In genomic region chr10:74103560-74104248, GRCh38 we compare ENCODE assay signal across 9 cellular contexts. TPM values are rescaled to one million over a fixed set of nuclear protein-coding genes. Genes with fewer than 3 reads are reported as not detected.
DNase-seq lines count a peak whose midpoint lies in the region; ATAC-seq and TF ChIP-seq lines count a peak whose summit lies in the region.
"Had no signal": no experiment of that assay in that cellular context is flagged by ENCODE, and none has a peak within 500 bp of the region (broad histone marks: within the 10 kb centered on the region; RNA-seq: fewer than 3 reads in every experiment).

No MANE protein-coding gene starts in this region.

- no peaks in the 10 kb centered on the region for H3K4me1 ChIP-seq in MM.1S (ENCODE audit: low read length)
- H3K4me1 ChIP-seq in psoas muscle, result peaks cover 5% of the 10 kb centered on the region

- H3K79me2 ChIP-seq in MM.1S (ENCODE audit: low read length), result no peaks in the 10 kb centered on the region

- H3K27ac ChIP-seq in MM.1S (ENCODE audit: low read length), result no peak overlapping the region
- peak overlapping the region; percentile 43 for H3K27ac ChIP-seq in psoas muscle

- H3K27me3 ChIP-seq in MM.1S (replicated peaks; ENCODE audit: insufficient read depth, low read length) (no peaks in the 10 kb centered on the region), psoas muscle (ENCODE audit: insufficient read depth in 3 of 3, low read length in 2 of 3) (no peaks in the 10 kb centered on the region)

- TF ChIP-seq CTCF in MM.1S (IDR thresholded peaks at IDR 0.05; ENCODE audit: low read length), result peak; percentile 68
- peak; percentile 22 for TF ChIP-seq CTCF in psoas muscle (IDR thresholded peaks at IDR 0.05)

- ATAC-seq in psoas muscle, result peak; percentile 62 to 76 (median 65)

- H3K4me2 ChIP-seq in MM.1S (ENCODE audit: low read depth, low read length), result no peak overlapping the region

- H3K4me3 ChIP-seq in MM.1S (ENCODE audit: low read length) (no peak overlapping the region), psoas muscle (no peak overlapping the region)

- H3K9me3 ChIP-seq in MM.1S (replicated peaks; ENCODE audit: insufficient read depth, low read length) (no peaks in the 10 kb centered on the region), psoas muscle (no peaks in the 10 kb centered on the region)

- intact Hi-C loops in psoas muscle (cut with DNase I) (no loop called here), posterior vena cava (cut with DNase I) (no loop called here)

- no peaks in the 10 kb centered on the region for H3F3A ChIP-seq in MM.1S (ENCODE audit: insufficient read depth, low read length)

- peak; percentile 37 for DNase-seq in NCI-H2107 treated with DMSO at 0.1 percent for 48 hours (lab: John Stamatoyannopoulos, UW; ENCODE audit: unreplicated experiment)
- no peak for DNase-seq in NCI-H2107 (lab: John Stamatoyannopoulos, UW)
- peak; percentile 49 for DNase-seq in MM.1S
- DNase-seq in cerebellar cortex (ENCODE audit: low spot score), result peak; percentile 64
- DNase-seq in psoas muscle, result no peak
- DNase-seq in effector CD8-positive, alpha-beta T cell (lab: John Stamatoyannopoulos, UW), result no peak
- no peak for DNase-seq in NCI-H2029 (lab: John Stamatoyannopoulos, UW)
- DNase-seq in posterior vena cava (ENCODE audit: low spot score), result no peak
- DNase-seq: foreskin melanocyte had no signal

- no peak overlapping the region for H3K9ac ChIP-seq in MM.1S (ENCODE audit: low read length)

- no peaks in the 10 kb centered on the region for H3K9me2 ChIP-seq in MM.1S (replicated peaks; ENCODE audit: insufficient read depth, low read length)

- 67 to 88% (median 72%) methylated on average over 10 of the region's 10 CpGs for WGBS in psoas muscle, 3 donors

- H4K20me1 ChIP-seq in MM.1S (ENCODE audit: insufficient read depth, low read length), result no peaks in the 10 kb centered on the region

- H3K36me3 ChIP-seq in MM.1S (replicated peaks; ENCODE audit: insufficient read depth, low read length) (no peaks in the 10 kb centered on the region), psoas muscle (ENCODE audit: insufficient read depth in 1 of 2, low read depth in 1 of 2) (peaks cover 27 to 96% of the 10 kb centered on the region in 2 donors)

- no peak overlapping the region for H2AFZ ChIP-seq in MM.1S (ENCODE audit: low read length)

RNA-seq across cellular contexts. Expression of gene AP3M1, which starts 46.9 kb away (rescaled TPM):
- 10 to 100 TPM; 19.6 to 25.6 (median 20.9) TPM for total RNA-seq in psoas muscle
- 10 to 100 TPM in 2 of 3 donors, 1 to 10 TPM in 1; 9.5 to 26.9 (median 14.5) TPM for polyA plus RNA-seq in psoas muscle
- total RNA-seq in posterior vena cava, result 10 to 100 TPM; 25.7 to 28.3 TPM

RNA-seq across cellular contexts. Expression of gene ADK, which starts 47.3 kb away (rescaled TPM):
- 10 to 100 TPM; 19.3 to 32.3 (median 25.6) TPM for total RNA-seq in psoas muscle
- polyA plus RNA-seq in psoas muscle, result 10 to 100 TPM; 17.8 to 28.6 (median 22.0) TPM
- total RNA-seq in posterior vena cava, result 10 to 100 TPM; 21.2 to 21.5 TPM

Comparison
In these comparisons a context has a peak if more than half of its experiments do, and no peak if none do; other contexts are left out.
1. DNase-seq: peak in NCI-H2107 treated with DMSO at 0.1 percent for 48 hours (single experiment), MM.1S (single experiment) and cerebellar cortex (single experiment); none in NCI-H2107 (single experiment), psoas muscle (0 of 2), effector CD8-positive, alpha-beta T cell (single experiment), NCI-H2029 (single experiment) and posterior vena cava (single experiment).